ENCODE assay signal across 8 cellular contexts in the genomic region with DNA sequence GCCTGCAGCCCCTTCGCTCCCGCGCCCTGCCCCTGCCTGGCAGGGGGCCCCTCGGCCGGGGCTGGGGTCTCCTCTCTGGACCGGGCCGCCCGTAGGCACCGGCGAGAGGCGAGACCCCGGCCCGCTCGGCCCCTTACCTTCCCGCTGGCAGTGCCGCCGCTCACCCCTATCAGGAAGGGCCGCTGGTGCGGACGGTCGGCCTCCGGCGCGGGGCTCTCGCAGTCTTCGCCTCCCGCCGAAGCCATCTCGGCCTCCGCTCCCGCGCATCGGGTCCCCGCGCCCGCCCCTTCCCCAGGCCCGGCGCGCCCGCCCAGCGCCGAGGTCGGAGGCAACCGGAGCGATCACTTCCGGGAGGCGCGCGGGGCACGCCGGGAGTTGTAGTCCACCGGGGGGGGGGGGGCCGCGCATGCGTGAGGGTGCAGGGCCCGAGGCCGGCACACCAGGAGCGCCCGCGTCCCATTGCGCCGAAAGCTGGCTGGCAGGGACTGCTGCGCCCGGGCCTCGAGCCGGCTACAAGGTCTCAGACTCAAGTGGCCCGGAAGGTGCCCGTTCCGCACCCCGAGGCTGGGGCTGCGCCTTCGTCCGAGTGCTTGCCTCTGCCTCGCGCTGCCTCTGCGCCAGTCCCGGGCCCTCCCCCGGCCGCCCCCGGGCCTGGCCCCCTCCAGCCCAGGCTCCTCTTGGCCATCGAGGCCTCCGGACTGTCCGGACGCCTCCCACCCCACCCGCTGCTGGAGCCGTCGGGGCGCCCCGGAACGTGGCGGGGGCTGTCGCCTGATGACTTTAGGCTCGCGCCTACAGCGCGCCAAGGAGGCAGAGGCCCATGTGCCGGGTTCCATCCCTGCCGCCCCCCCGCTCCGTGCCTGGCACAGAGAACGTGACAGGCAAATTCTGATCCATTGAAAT. TPM values are rescaled to one million over a fixed set of nuclear protein-coding genes. Genes with fewer than 3 reads are reported as not detected.
DNase-seq lines count a peak whose midpoint lies in the region; ATAC-seq, FAIRE-seq and TF ChIP-seq lines count a peak whose summit lies in the region.

A gene (minus strand): TSS at position 334 of the 903 bp plus-strand sequence. CDS start 89 bp downstream, at position 245.

- peaks cover 3 to 13% of the 10 kb centered on the region in 2 donors for H3K36me3 ChIP-seq in kidney (ENCODE audit: control insufficient read depth in 1 of 2, insufficient read depth in 2 of 2, low read length in 2 of 2)

- no peak for TF ChIP-seq CTCF in kidney (IDR thresholded peaks at IDR 0.05; ENCODE audit: borderline replicate concordance, extremely low read depth, insufficient read depth)

- no peaks in the 10 kb centered on the region for H3K9me3 ChIP-seq in kidney (ENCODE audit: control insufficient read depth in 1 of 2, low read length in 2 of 2)

- intact Hi-C loops in kidney (cut with DNase I) = no loop called here

- DNase-seq in AG08395 (ENCODE audit: low spot score) (peak; percentile 100), NCI-H446 (lab: John Stamatoyannopoulos, UW) (peak; percentile 19 to 84), cerebellum (ENCODE audit: low spot score) (peak; percentile 93), kidney (peak; percentile 92)
- peak; percentile 65 for DNase-seq in activated CD4-positive, alpha-beta T cell treated with anti-CD3 and anti-CD28 coated beads for 1 hour
- peak; percentile 61 for DNase-seq in stimulated activated CD4-positive, alpha-beta T cell treated with anti-CD3 and anti-CD28 coated beads, Interleukin-15, amount 100 ng/mL, for 1 hour (ENCODE audit: low read depth in 1 of 2, low spot score in 1 of 2)

- H3K27ac ChIP-seq in kidney (ENCODE audit: low read depth in 2 of 2, low read length in 2 of 2) = peak within 1 kb of the TSS in 1 of 2 donors; percentile 57

- peaks cover 7 to 13% of the 10 kb centered on the region in 2 donors for H3K4me1 ChIP-seq in kidney (ENCODE audit: control insufficient read depth in 1 of 2, insufficient read depth in 1 of 2, low read depth in 1 of 2, low read length in 2 of 2)

- H3K9ac ChIP-seq in kidney (ENCODE audit: low read length in 2 of 2) = peak within 1 kb of the TSS; percentile 27 to 82

- peak within 1 kb of the TSS; percentile 81 to 87 for H3K4me3 ChIP-seq in kidney (ENCODE audit: low read length in 2 of 2)

- peak; percentile 61 for ATAC-seq in GM18873 (IDR thresholded peaks at IDR 0.05; ENCODE audit: low FRiP score, unreplicated experiment)
- ATAC-seq in HG03159 (IDR thresholded peaks at IDR 0.05; ENCODE audit: unreplicated experiment) = peak; percentile 85

- FAIRE-seq in kidney (lab: Jason Lieb, UNC) = no peak

RNA-seq across cellular contexts. Expression of the gene that starts here (rescaled TPM):
- total RNA-seq in cerebellum (14.9 TPM), kidney (31.3 TPM)
- polyA plus RNA-seq in kidney (ENCODE audit: insufficient read depth, low read depth, low replicate concordance) = 34.6 TPM
